8 cellular contexts compared by ENCODE assay signal in genomic region chr22:45548991-45549736, GRCh38. TPM values are rescaled to one million over a fixed set of nuclear protein-coding genes. Genes with fewer than 3 reads are reported as not detected.
A peak's percentile ranks its signal among the peaks of the same experiment; 100 is the strongest.
DNase-seq lines count a peak whose midpoint lies in the region; ATAC-seq and TF ChIP-seq lines count a peak whose summit lies in the region.
"Had no signal": no experiment of that assay in that cellular context is flagged by ENCODE, and none has a peak within 500 bp of the region (broad histone marks: within the 10 kb centered on the region; RNA-seq: fewer than 3 reads in every experiment).

No MANE protein-coding gene starts in this region.

- H3K36me3 Mint-ChIP-seq in CD8-positive, alpha-beta T cell: no peaks in the 10 kb centered on the region
- H3K36me3 Mint-ChIP-seq: activated naive CD8-positive, alpha-beta T cell treated with anti-CD3 and anti-CD28 coated beads for 36 hours had no signal

- no peaks in the 10 kb centered on the region for H3K9me3 Mint-ChIP-seq in CD8-positive, alpha-beta T cell
- H3K9me3 Mint-ChIP-seq: activated naive CD8-positive, alpha-beta T cell treated with anti-CD3 and anti-CD28 coated beads for 36 hours had no signal

- no peaks in the 10 kb centered on the region for H3K36me3 ChIP-seq in HCT116 (ENCODE audit: control insufficient read depth in 1 of 2, insufficient read depth in 2 of 2, low read length in 2 of 2)
- no peaks in the 10 kb centered on the region for H3K36me3 ChIP-seq in transverse colon
- H3K36me3 ChIP-seq in CD8-positive, alpha-beta T cell (ENCODE audit: insufficient read depth, low read length): no peaks in the 10 kb centered on the region

- peak overlapping the region; percentile 51 for H3K4me2 ChIP-seq in HCT116 (ENCODE audit: low read length)

- POLR2A ChIA-PET in HCT116 (lab: Charles Lee): no interaction called here
- POLR2A ChIA-PET in CD8-positive, alpha-beta T cell (lab: Charles Lee): no interaction called here

- H3K4me3 Mint-ChIP-seq in CD8-positive, alpha-beta T cell: no peak overlapping the region
- H3K4me3 Mint-ChIP-seq: activated naive CD8-positive, alpha-beta T cell treated with anti-CD3 and anti-CD28 coated beads for 36 hours had no signal

- H3K4me1 ChIP-seq in HCT116 (ENCODE audit: control insufficient read depth in 1 of 2, insufficient read depth in 2 of 2, low read length in 2 of 2): peaks cover 11 to 31% of the 10 kb centered on the region in 2 experiments; a peak in 3 of 4 replicates
- peaks cover 17 to 38% (median 24%) of the 10 kb centered on the region in 4 donors for H3K4me1 ChIP-seq in transverse colon
- H3K4me1 ChIP-seq in CD8-positive, alpha-beta T cell (ENCODE audit: insufficient read depth, low read length): no peaks in the 10 kb centered on the region

- H3K27me3 Mint-ChIP-seq in CD8-positive, alpha-beta T cell (ENCODE audit: low read depth): no peaks in the 10 kb centered on the region

- TF ChIP-seq CTCF in HCT116 (IDR thresholded peaks at IDR 0.05 in 2 of 3, conservative IDR thresholded peaks at IDR 0.05 in 1 of 3; ENCODE audit: borderline replicate concordance in 1 of 3, insufficient read depth in 1 of 3, low read depth in 2 of 3, low read length in 2 of 3): peak; percentile 8 to 59 (median 54); a peak in 4 of 6 replicates
- peak in 1 of 5 experiments; percentile 28 for TF ChIP-seq CTCF in transverse colon (IDR thresholded peaks at IDR 0.05)
- TF ChIP-seq CTCF in CD8-positive, alpha-beta T cell (IDR thresholded peaks at IDR 0.05): no peak
- peak in 1 of 56 donors; percentile 8 for TF ChIP-seq CTCF in dorsolateral prefrontal cortex (IDR thresholded peaks at IDR 0.05 in 54 of 56, conservative IDR thresholded peaks at IDR 0.05 in 2 of 56; ENCODE audit: low read depth in 1 of 56, partially characterized antibody in 56 of 56)

- H3K27ac ChIP-seq in HCT116 (ENCODE audit: low read depth, low read length): peak overlapping the region; percentile 58
- H3K27ac ChIP-seq in transverse colon: peak overlapping the region; percentile 72 to 88 (median 76)
- no peak overlapping the region for H3K27ac ChIP-seq in CD8-positive, alpha-beta T cell (ENCODE audit: low read depth, low read length)
- H3K27ac ChIP-seq in dorsolateral prefrontal cortex: peak overlapping the region in 12 of 59 donors; percentile 7 to 67 (median 40)

- RAD21 ChIA-PET in HCT116 (lab: Charles Lee; ENCODE audit: low non-redundant PET in 1 of 2, low total read pairs in 2 of 2, uncharacterized antibody in 2 of 2, unreplicated experiment in 2 of 2): interaction anchor here in 1 of 2 experiments (0.7 kb wide), 1 partner anchor 66 kb away, joined by 3 read pairs; no protein-coding TSS in a partner anchor

- peak; percentile 37 for DNase-seq in HCT116 (ENCODE audit: low read depth, low spot score)
- DNase-seq in amniotic epithelial cell (ENCODE audit: low read depth): peak; percentile 95
- peak; percentile 91 for DNase-seq in iris pigment epithelial cell (ENCODE audit: low read depth)
- DNase-seq in transverse colon: peak; percentile 54
- no peak for DNase-seq in CD8-positive, alpha-beta T cell
- DNase-seq in dorsolateral prefrontal cortex: no peak
- DNase-seq: activated naive CD8-positive, alpha-beta T cell treated with anti-CD3 and anti-CD28 coated beads for 36 hours had no signal

- intact Hi-C loops in HCT116 (cut with micrococcal nuclease): no loop called here
- intact Hi-C loops in transverse colon (cut with DNase I; ENCODE audit: low total_unique reads): no loop called here
- intact Hi-C loops in CD8-positive, alpha-beta T cell (cut with DNase I, micrococcal nuclease): no loop called here
- intact Hi-C loops in dorsolateral prefrontal cortex (cut with DNase I): no loop called here

- in situ Hi-C loops in transverse colon (cut with MboI; ENCODE audit: low pct_ligation_motif_present in 1 of 4, low pct_unique_long_range_greater_than_20kb in 1 of 4, low sequenced_read_pairs in 3 of 4): loop anchor here in 1 of 4 donors (25.0 kb wide), 1 partner anchor 287 kb away; no protein-coding TSS in a partner anchor

- H3K9me2 ChIP-seq in HCT116 (ENCODE audit: insufficient read depth): no peaks in the 10 kb centered on the region

- no peak overlapping the region for H3K27ac Mint-ChIP-seq in CD8-positive, alpha-beta T cell
- H3K27ac Mint-ChIP-seq: activated naive CD8-positive, alpha-beta T cell treated with anti-CD3 and anti-CD28 coated beads for 36 hours had no signal

- H3K79me2 ChIP-seq in HCT116 (ENCODE audit: insufficient read depth, low read length): no peaks in the 10 kb centered on the region

- TF ChIP-seq RAD21 in HCT116 (IDR thresholded peaks at IDR 0.05; ENCODE audit: low read depth): peak; percentile 28; the same call in 1 of the 2 replicates

- no peak for TF ChIP-seq EP300 in transverse colon (IDR thresholded peaks at IDR 0.05; ENCODE audit: low read depth)

- BruUV-seq in HCT116 (replicated peaks; lab: Mats Ljungman, UMichigan): no TSS peak

- H3K9ac ChIP-seq in HCT116 (ENCODE audit: low read length): peak overlapping the region; percentile 19; the same call in 1 of the 2 replicates

- CTCF ChIA-PET in HCT116 (lab: Charles Lee): interaction anchor here (0.6 kb wide), 1 partner anchor 107 kb away, joined by 3 read pairs; no protein-coding TSS in a partner anchor
- CTCF ChIA-PET in CD8-positive, alpha-beta T cell (lab: Charles Lee): no interaction called here

- ATAC-seq in HCT116 (peak; percentile 77), HG02623 (IDR thresholded peaks at IDR 0.05; ENCODE audit: unreplicated experiment) (no peak)
- ATAC-seq in CD8-positive, alpha-beta T cell: no peak

- H3K4me3 ChIP-seq in HCT116 (replicated peaks in 1 of 2; ENCODE audit: low read depth in 1 of 2, low read length in 2 of 2) (peak overlapping the region in 1 of 2 experiments; percentile 2; a peak in 1 of 4 replicates), transverse colon (no peak overlapping the region), dorsolateral prefrontal cortex (no peak overlapping the region)
- no peak overlapping the region for H3K4me3 ChIP-seq in CD8-positive, alpha-beta T cell (ENCODE audit: low read depth, low read length)

- TF ChIP-seq POLR2A in HCT116 (IDR thresholded peaks at IDR 0.05; ENCODE audit: borderline replicate concordance, extremely low read depth, insufficient read depth, insufficient read length) (no peak), transverse colon (IDR thresholded peaks at IDR 0.05) (no peak)

- no peaks in the 10 kb centered on the region for H3K4me1 Mint-ChIP-seq in CD8-positive, alpha-beta T cell (ENCODE audit: low read depth)
- H3K4me1 Mint-ChIP-seq: activated naive CD8-positive, alpha-beta T cell treated with anti-CD3 and anti-CD28 coated beads for 36 hours had no signal

- no peaks in the 10 kb centered on the region for H4K20me1 ChIP-seq in HCT116 (ENCODE audit: insufficient read depth)

- H2AFZ ChIP-seq in HCT116 (ENCODE audit: low read depth, low read length, poor library complexity, severe bottlenecking): no peak overlapping the region

- H3K27me3 ChIP-seq in HCT116 (ENCODE audit: insufficient read depth, low read length): no peaks in the 10 kb centered on the region
- H3K27me3 ChIP-seq in transverse colon: no peaks in the 10 kb centered on the region
- H3K27me3 ChIP-seq in CD8-positive, alpha-beta T cell (ENCODE audit: insufficient read depth, low read length): no peaks in the 10 kb centered on the region
- peaks cover 0 to 5% (median 0%) of the 10 kb centered on the region in 45 donors for H3K27me3 ChIP-seq in dorsolateral prefrontal cortex

- 67 to 80% methylated on average over 1 to 16 of the region's 17 CpGs for WGBS in transverse colon (ENCODE audit: low coverage in 1 of 2), 2 donors

- H3K9me3 ChIP-seq in HCT116 (ENCODE audit: control insufficient read depth in 1 of 2, insufficient read depth in 1 of 2, low read depth in 1 of 2, low read length in 2 of 2): no peaks in the 10 kb centered on the region
- H3K9me3 ChIP-seq in transverse colon: no peaks in the 10 kb centered on the region
- no peaks in the 10 kb centered on the region for H3K9me3 ChIP-seq in CD8-positive, alpha-beta T cell (ENCODE audit: low read length)

TF ChIP-seq in HCT116, 20 proteins besides CTCF, POLR2A, EP300 and RAD21 (continues in another document):
- TF ChIP-seq FOSL1 (IDR thresholded peaks at IDR 0.05; ENCODE audit: low read depth): peak; percentile 52; the same call in 1 of the 2 replicates
- TF ChIP-seq YY1 (IDR thresholded peaks at IDR 0.05; ENCODE audit: extremely low read depth, insufficient replicate concordance, low read depth, low read length): no peak
- TF ChIP-seq SRF (IDR thresholded peaks at IDR 0.05; ENCODE audit: low read depth): no peak
- TF ChIP-seq SP1 (IDR thresholded peaks at IDR 0.05; ENCODE audit: low read depth): peak; percentile 23; the same call in 1 of the 2 replicates
- TF ChIP-seq EZH2phosphoT487 (IDR thresholded peaks at IDR 0.05; ENCODE audit: borderline replicate concordance): no peak
- TF ChIP-seq, protein P1, sequence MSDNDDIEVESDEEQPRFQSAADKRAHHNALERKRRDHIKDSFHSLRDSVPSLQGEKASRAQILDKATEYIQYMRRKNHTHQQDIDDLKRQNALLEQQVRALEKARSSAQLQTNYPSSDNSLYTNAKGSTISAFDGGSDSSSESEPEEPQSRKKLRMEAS (IDR thresholded peaks at IDR 0.05): peak; percentile 57
- TF ChIP-seq EZH2 (IDR thresholded peaks at IDR 0.05): no peak
- TF ChIP-seq CEBPB (IDR thresholded peaks at IDR 0.05; ENCODE audit: low read depth): no peak
- TF ChIP-seq JUND (IDR thresholded peaks at IDR 0.05): no peak; the same call in 1 of the 2 replicates

RNA-seq across cellular contexts. Expression of gene FBLN1, which starts 46.5 kb away (rescaled TPM):
- total RNA-seq in HCT116 (2021; ENCODE audit: unreplicated experiment) (23.4 TPM), transverse colon (10 to 100 TPM; 48.6 to 92.1 (median 68.9) TPM), dorsolateral prefrontal cortex (10 to 100 TPM; 11.8 to 74.6 (median 26.0) TPM)
- 28.5 and 33.2 TPM in 2 replicates for polyA plus RNA-seq in HCT116 (2012)
- total RNA-seq in CD8-positive, alpha-beta T cell: not detected

Comparison
In these comparisons a context has a peak if more than half of its experiments do, and no peak if none do; other contexts are left out.
1. DNase-seq: peak in HCT116 (single experiment), amniotic epithelial cell (single experiment), iris pigment epithelial cell (single experiment) and transverse colon (single experiment); none in CD8-positive, alpha-beta T cell (0 of 7) and dorsolateral prefrontal cortex (0 of 10).
2. RNA of gene FBLN1, which starts 46.5 kb away (total RNA-seq): 48.6 to 92.1 TPM in transverse colon, 11.8 to 74.6 TPM in dorsolateral prefrontal cortex and 23.4 TPM in HCT116 (single experiment); not detected in CD8-positive, alpha-beta T cell; every median in the first group is over 10 times any median in the second.